Comparison of ENCODE assay signal across 12 cellular contexts in the genomic region with DNA sequence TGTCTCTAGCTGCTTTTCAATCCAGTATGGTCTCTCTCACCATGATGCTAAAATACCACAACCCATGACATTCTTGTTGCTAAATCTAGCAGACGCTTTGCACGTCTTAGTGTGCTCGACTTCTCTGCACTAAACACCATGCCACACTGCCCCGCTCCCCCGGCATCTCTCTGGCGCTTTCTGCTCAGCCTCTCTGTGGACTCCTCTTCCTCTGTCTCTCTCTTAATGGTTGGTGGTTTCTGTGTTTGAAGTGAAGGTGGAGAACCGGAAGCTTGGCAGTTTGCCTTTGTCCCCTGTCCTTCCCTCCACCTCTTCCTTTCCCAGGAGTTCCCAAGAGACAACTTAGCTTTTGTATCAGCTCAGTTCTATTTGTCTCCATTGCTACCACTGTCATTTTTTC. TPM values are rescaled to one million over a fixed set of nuclear protein-coding genes. Genes with fewer than 3 reads are reported as not detected.
A peak's percentile ranks its signal among the peaks of the same experiment; 100 is the strongest.
DNase-seq lines count a peak whose midpoint lies in the region; ATAC-seq and TF ChIP-seq lines count a peak whose summit lies in the region.
"Had no signal": no experiment of that assay in that cellular context is flagged by ENCODE, and none has a peak within 500 bp of the region (broad histone marks: within the 10 kb centered on the region; RNA-seq: fewer than 3 reads in every experiment).

No MANE protein-coding gene starts in this region.

- TF ChIP-seq POLR2A in stomach (IDR thresholded peaks at IDR 0.05): no peak

- H3K27me3 ChIP-seq in colonic mucosa: no peaks in the 10 kb centered on the region
- no peaks in the 10 kb centered on the region for H3K27me3 ChIP-seq in stomach

- ATAC-seq in GM19372 (IDR thresholded peaks at IDR 0.05; ENCODE audit: low read depth, unreplicated experiment) (peak; percentile 67), HG03342 (IDR thresholded peaks at IDR 0.05; ENCODE audit: unreplicated experiment) (peak; percentile 76), GM21447 (IDR thresholded peaks at IDR 0.05; ENCODE audit: unreplicated experiment) (no peak)

- no peak overlapping the region for H3K4me3 ChIP-seq in colonic mucosa
- no peak overlapping the region for H3K4me3 ChIP-seq in stomach

- peaks cover 21% of the 10 kb centered on the region for H3K36me3 ChIP-seq in colonic mucosa
- H3K36me3 ChIP-seq in stomach: peaks cover 33 to 81% (median 76%) of the 10 kb centered on the region in 4 donors

- H3K9me3 ChIP-seq in colonic mucosa (no peaks in the 10 kb centered on the region), stomach (no peaks in the 10 kb centered on the region)

- DNase-seq in DMS153 (lab: John Stamatoyannopoulos, UW): peak; percentile 38
- DNase-seq in colonic mucosa: peak; percentile 29
- DNase-seq in SIG-M5 (lab: John Stamatoyannopoulos, UW): no peak
- no peak for DNase-seq in stomach
- DNase-seq in kidney glomerular epithelial cell (lab: John Stamatoyannopoulos, UW): no peak
- DNase-seq: activated effector memory CD4-positive, alpha-beta T cell treated with anti-CD3 and anti-CD28 coated beads, Interleukin-2, amount 50 U/mL, for 16 hours had no signal

- no peak overlapping the region for H3K9ac ChIP-seq in colonic mucosa (ENCODE audit: low read depth in 2 of 2, low read length in 2 of 2)

- no peak for TF ChIP-seq EP300 in stomach (IDR thresholded peaks at IDR 0.05)

- no peaks in the 10 kb centered on the region for H3K4me1 ChIP-seq in colonic mucosa
- H3K4me1 ChIP-seq in stomach: peaks cover 0 to 35% (median 14%) of the 10 kb centered on the region in 4 donors

- H3K27ac ChIP-seq in colonic mucosa (no peak overlapping the region), stomach (no peak overlapping the region)
- H3K27ac ChIP-seq: HL-60, RWPE1 had no signal

- intact Hi-C loops in colonic mucosa (cut with DNase I): no loop called here
- intact Hi-C loops in stomach (cut with DNase I; ENCODE audit: low total_unique reads): no loop called here

- 53 to 85% (median 78%) methylated on average over 7 of the region's 7 CpGs for WGBS in stomach, 5 donors

- TF ChIP-seq CTCF in colonic mucosa (IDR thresholded peaks at IDR 0.05) (no peak), stomach (IDR thresholded peaks at IDR 0.05) (no peak)

RNA-seq across cellular contexts. Expression of gene ERCC5, which starts 8.8 kb away (rescaled TPM):
- 10 to 100 TPM; 64.7 to 79.1 TPM for total RNA-seq in colonic mucosa
- 100 to 1,000 TPM in 3 of 5 donors, 10 to 100 TPM in 2; 42.9 to 348 (median 105) TPM for total RNA-seq in stomach
- 10 to 100 TPM; 36.7 to 61.2 (median 51.5) TPM for polyA plus RNA-seq in stomach

RNA-seq across cellular contexts. Expression of gene BIVM, which starts 55.8 kb away (rescaled TPM):
- total RNA-seq in colonic mucosa: 10 to 100 TPM; 11.8 to 15.5 TPM
- total RNA-seq in stomach: 10 to 100 TPM in 4 of 5 donors, 1 to 10 TPM in 1; 2.6 to 82.9 (median 23.6) TPM
- 10 to 100 TPM in 1 of 3 donors, 1 to 10 TPM in 2; 8.3 to 16.3 (median 8.8) TPM for polyA plus RNA-seq in stomach

RNA-seq across cellular contexts. Expression of gene POGLUT2, which starts 55.9 kb away (rescaled TPM):
- total RNA-seq in colonic mucosa: 1 to 10 TPM; 1.3 to 2.8 TPM
- total RNA-seq in stomach: 10 to 100 TPM in 2 of 5 donors, 1 to 10 TPM in 1, under 1 TPM in 1, not detected in 1; 0.58 to 48.2 (median 7.6) TPM
- 1 to 10 TPM; 1.6 to 2.2 (median 1.7) TPM for polyA plus RNA-seq in stomach
- total RNA-seq: mononuclear cell had no signal

Comparison
In these comparisons a context has a peak if more than half of its experiments do, and no peak if none do; other contexts are left out.
1. DNase-seq: peak in DMS153 (single experiment) and colonic mucosa (single experiment); none in SIG-M5 (single experiment), stomach (single experiment) and kidney glomerular epithelial cell (single experiment).